10 cellular contexts compared by ENCODE assay signal in the genomic region with DNA sequence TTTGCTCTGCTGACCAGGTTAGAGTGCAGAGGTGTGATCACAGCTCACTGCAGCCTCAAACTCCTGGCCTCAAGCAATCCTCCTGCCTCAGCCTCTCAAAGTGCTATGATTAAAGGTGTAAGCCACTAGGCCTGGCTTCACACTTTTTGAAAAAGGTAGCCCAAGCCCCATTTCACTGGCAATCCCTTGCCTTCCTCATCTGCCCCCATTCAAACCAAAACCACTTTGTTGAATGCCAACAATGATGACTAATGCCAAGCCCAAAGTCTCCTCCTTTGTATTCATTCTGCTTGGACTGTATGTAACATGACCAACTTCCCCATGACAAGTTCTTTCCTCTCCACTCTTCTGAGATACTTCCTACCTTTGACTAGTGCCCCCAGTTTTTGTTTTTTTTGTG. TPM values are rescaled to one million over a fixed set of nuclear protein-coding genes. Genes with fewer than 3 reads are reported as not detected.
A peak's percentile ranks its signal among the peaks of the same experiment; 100 is the strongest.
DNase-seq lines count a peak whose midpoint lies in the region; ATAC-seq and TF ChIP-seq lines count a peak whose summit lies in the region.
"Had no signal": no experiment of that assay in that cellular context is flagged by ENCODE, and none has a peak within 500 bp of the region (broad histone marks: within the 10 kb centered on the region; RNA-seq: fewer than 3 reads in every experiment).

No MANE protein-coding gene starts in this region.

- no peak for TF ChIP-seq CTCF in lung (IDR thresholded peaks at IDR 0.05; ENCODE audit: control extremely low read depth, extremely low read depth)

- peaks cover 13 to 24% of the 10 kb centered on the region in 2 donors for H3K4me1 ChIP-seq in lung (ENCODE audit: control insufficient read depth in 2 of 2, insufficient read depth in 2 of 2, low read length in 2 of 2)

- H3K27me3 ChIP-seq in lung (ENCODE audit: control insufficient read depth, insufficient read depth): no peaks in the 10 kb centered on the region

- no peak overlapping the region for H3K4me3 ChIP-seq in lung
- H3K4me3 ChIP-seq: thoracic aorta had no signal

- DNase-seq in Daoy (ENCODE audit: low read depth): peak; percentile 33
- DNase-seq in M059J (ENCODE audit: low read depth): peak; percentile 86
- peak; percentile 13 to 63 for DNase-seq in activated naive CD4-positive, alpha-beta T cell treated with anti-CD3 and anti-CD28 coated beads, Interleukin-2, amount 50 U/mL, for 72 hours (ENCODE audit: low spot score in 2 of 2)
- DNase-seq in lung (ENCODE audit: low spot score): no peak
- no peak for DNase-seq in NCI-H2081 (lab: John Stamatoyannopoulos, UW)
- DNase-seq: NCI-H446 had no signal

- H3K9me3 Mint-ChIP-seq in activated naive CD4-positive, alpha-beta T cell treated with anti-CD3 and anti-CD28 coated beads, Interleukin-2, amount 50 U/mL, for 72 hours: peaks cover 15 to 25% of the 10 kb centered on the region in 2 donors

- H3K9me3 ChIP-seq in lung (ENCODE audit: control insufficient read depth in 2 of 2, insufficient read depth in 1 of 2, low read length in 1 of 2): peaks cover 0 to 2% of the 10 kb centered on the region in 2 donors

- peaks cover 16 to 43% of the 10 kb centered on the region in 2 donors for H3K36me3 Mint-ChIP-seq in activated naive CD4-positive, alpha-beta T cell treated with anti-CD3 and anti-CD28 coated beads, Interleukin-2, amount 50 U/mL, for 72 hours

- peaks cover 0 to 1% of the 10 kb centered on the region in 2 donors for H3K36me3 ChIP-seq in lung (ENCODE audit: control insufficient read depth in 2 of 2, insufficient read depth in 2 of 2, low read length in 2 of 2)
- H3K36me3 ChIP-seq: thoracic aorta had no signal

- H3K27ac Mint-ChIP-seq in activated naive CD4-positive, alpha-beta T cell treated with anti-CD3 and anti-CD28 coated beads, Interleukin-2, amount 50 U/mL, for 72 hours: peak overlapping the region; percentile 25 to 80

- H3K27ac ChIP-seq in lung (ENCODE audit: low read depth in 1 of 2, low read length in 1 of 2): no peak overlapping the region
- H3K27ac ChIP-seq: thoracic aorta had no signal

- peak; percentile 97 to 98 for ATAC-seq in activated naive CD4-positive, alpha-beta T cell treated with anti-CD3 and anti-CD28 coated beads, Interleukin-2, amount 50 U/mL, for 72 hours
- ATAC-seq in lung (ENCODE audit: insufficient read depth, low FRiP score) (peak; percentile 28), GM18907 (IDR thresholded peaks at IDR 0.05; ENCODE audit: unreplicated experiment) (no peak), GM21390 (IDR thresholded peaks at IDR 0.05; ENCODE audit: unreplicated experiment) (no peak), HG02610 (IDR thresholded peaks at IDR 0.05; ENCODE audit: unreplicated experiment) (no peak)

RNA-seq across cellular contexts. Expression of a gene that starts 33.1 kb away (rescaled TPM):
- 9.8 and 13.5 TPM in 2 replicates for total RNA-seq in Daoy (2014; rRNA removed; shearing (Covaris generic))
- total RNA-seq in M059J (2014; rRNA removed; shearing (Covaris generic)): 32.4 and 37.9 TPM in 2 replicates
- 10 to 100 TPM; 36.5 to 53.0 TPM for total RNA-seq in activated naive CD4-positive, alpha-beta T cell treated with anti-CD3 and anti-CD28 coated beads, Interleukin-2, amount 50 U/mL, for 72 hours
- total RNA-seq in lung: 10 to 100 TPM; 41.6 to 66.0 TPM
- 10 to 100 TPM; 16.5 to 31.5 TPM for polyA plus RNA-seq in lung

Comparison
In these comparisons a context has a peak if more than half of its experiments do, and no peak if none do; other contexts are left out.
1. DNase-seq: peak in Daoy (single experiment), M059J (single experiment) and activated naive CD4-positive, alpha-beta T cell treated with anti-CD3 and anti-CD28 coated beads, Interleukin-2, amount 50 U/mL, for 72 hours (2 of 2); none in lung (single experiment) and NCI-H2081 (0 of 2).
2. ATAC-seq: peak in activated naive CD4-positive, alpha-beta T cell treated with anti-CD3 and anti-CD28 coated beads, Interleukin-2, amount 50 U/mL, for 72 hours (2 of 2) and lung (single experiment); none in GM18907 (single experiment), GM21390 (single experiment) and HG02610 (single experiment).